Comparison of ENCODE assay signal across 20 cellular contexts in the genomic region with DNA sequence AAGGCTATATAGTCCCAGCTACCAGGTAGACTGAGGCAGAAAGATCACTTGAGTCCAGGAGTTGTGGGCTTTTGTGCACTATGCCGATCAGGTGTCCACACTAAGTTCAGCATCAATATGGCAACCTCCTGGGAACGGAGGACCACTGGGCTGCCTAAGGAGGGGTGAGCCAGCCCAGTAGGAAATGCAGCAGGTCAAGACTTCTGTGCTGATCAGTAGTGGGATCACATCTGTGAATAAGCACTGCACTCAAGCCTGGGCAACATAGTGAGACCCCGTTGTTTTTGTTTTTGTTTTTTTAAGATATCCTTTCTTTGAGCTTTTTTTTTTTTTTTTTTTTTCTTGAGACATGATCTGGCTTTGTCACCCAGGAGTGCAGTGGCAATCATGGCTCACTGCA.
A peak's percentile ranks its signal among the peaks of the same experiment; 100 is the strongest.
DNase-seq lines count a peak whose midpoint lies in the region; ATAC-seq and TF ChIP-seq lines count a peak whose summit lies in the region.
"Had no signal": no experiment of that assay in that cellular context is flagged by ENCODE, and none has a peak within 500 bp of the region (broad histone marks: within the 10 kb centered on the region; RNA-seq: fewer than 3 reads in every experiment).

No MANE protein-coding gene starts in this region.

- H3K36me3 ChIP-seq in adrenal gland (replicated peaks in 1 of 2) = no peaks in the 10 kb centered on the region

- H3K4me3 Mint-ChIP-seq in glutamatergic neuron (ENCODE audit: unreplicated experiment) = no peak overlapping the region
- H3K4me3 Mint-ChIP-seq: B cell; CD14-positive monocyte; CD4-positive, alpha-beta memory T cell; CD4-positive, CD25-positive, alpha-beta regulatory T cell; CD8-positive, alpha-beta memory T cell had no signal

- intact Hi-C loops in adrenal gland (cut with DNase I) = no loop called here

- no peak overlapping the region for H3K4me3 ChIP-seq in adrenal gland
- H3K4me3 ChIP-seq: A549; BLaER1 treated with 17β-estradiol and CSF1 and Interleukin-3, amounts not matched to agents 10 nM and 100 nM; GM12878 had no signal

- H3K9me3 ChIP-seq in adrenal gland (replicated peaks in 1 of 3) = no peaks in the 10 kb centered on the region
- H3K9me3 ChIP-seq: A549 had no signal

- WGBS in adrenal gland, 4 donors = 86 to 94% (median 91%) methylated on average over 3 of the region's 3 CpGs

- no peak for TF ChIP-seq CTCF in C4-2B (conservative IDR thresholded peaks at IDR 0.05)
- no peak for TF ChIP-seq CTCF in VCaP (conservative IDR thresholded peaks at IDR 0.05)
- TF ChIP-seq CTCF in adrenal gland (IDR thresholded peaks at IDR 0.05) = no peak
- no peak for TF ChIP-seq CTCF in glutamatergic neuron (IDR thresholded peaks at IDR 0.05; ENCODE audit: partially characterized antibody, unreplicated experiment)

- peaks cover 5% of the 10 kb centered on the region for H3K36me3 Mint-ChIP-seq in glutamatergic neuron (ENCODE audit: unreplicated experiment)
- H3K36me3 Mint-ChIP-seq: CD14-positive monocyte; CD4-positive, CD25-positive, alpha-beta regulatory T cell had no signal

- DNase-seq in adrenal gland (no peak), glutamatergic neuron (no peak), GDM1 (lab: John Stamatoyannopoulos, UW) (no peak), D341Med (ENCODE audit: low spot score) (no peak), cerebellar nuclear complex (lab: John Stamatoyannopoulos, UW) (no peak)
- DNase-seq: AML-193; CD4-positive, alpha-beta memory T cell; CD4-positive, CD25-positive, alpha-beta regulatory T cell; CD8-positive, alpha-beta memory T cell; COR-L47; DMS79 treated with DMSO at 0.1 percent for 48 hours had no signal

- no peak for TF ChIP-seq POLR2A in adrenal gland (IDR thresholded peaks at IDR 0.05)

- H3K4me1 Mint-ChIP-seq in glutamatergic neuron (ENCODE audit: low read depth, unreplicated experiment) = no peaks in the 10 kb centered on the region
- H3K4me1 Mint-ChIP-seq: B cell; CD14-positive monocyte; CD4-positive, alpha-beta memory T cell; CD4-positive, CD25-positive, alpha-beta regulatory T cell; CD8-positive, alpha-beta memory T cell had no signal

- peaks cover 29% of the 10 kb centered on the region for H3K9me3 Mint-ChIP-seq in glutamatergic neuron (ENCODE audit: unreplicated experiment)
- H3K9me3 Mint-ChIP-seq: CD4-positive, CD25-positive, alpha-beta regulatory T cell had no signal

- peaks cover 17% of the 10 kb centered on the region for H3K27me3 Mint-ChIP-seq in glutamatergic neuron (ENCODE audit: unreplicated experiment)
- H3K27me3 Mint-ChIP-seq: B cell; CD4-positive, alpha-beta memory T cell; CD8-positive, alpha-beta memory T cell had no signal

- H3K27ac ChIP-seq in C4-2B (peak overlapping the region; percentile 33; the same call in 1 of the 2 replicates), VCaP (peak overlapping the region; percentile 61), adrenal gland (peak overlapping the region in 4 of 5 donors; percentile 19 to 84 (median 28))
- H3K27ac ChIP-seq: 22Rv1; A549; BLaER1 treated with 17β-estradiol and CSF1 and Interleukin-3, amounts not matched to agents 10 nM and 100 nM had no signal

- ATAC-seq in GM21390 (IDR thresholded peaks at IDR 0.05; ENCODE audit: unreplicated experiment) = no peak
- ATAC-seq: A549, GM12878 had no signal

- no peaks in the 10 kb centered on the region for H3K27me3 ChIP-seq in adrenal gland
- H3K27me3 ChIP-seq: BLaER1 treated with 17β-estradiol and CSF1 and Interleukin-3, amounts not matched to agents 10 nM and 100 nM had no signal

- H3K27ac Mint-ChIP-seq in glutamatergic neuron (ENCODE audit: unreplicated experiment) = peak overlapping the region; percentile 17
- H3K27ac Mint-ChIP-seq: B cell; CD14-positive monocyte; CD4-positive, alpha-beta memory T cell had no signal

- H3K4me1 ChIP-seq in adrenal gland (replicated peaks in 1 of 2) = peaks cover 25 to 44% of the 10 kb centered on the region in 2 donors
- H3K4me1 ChIP-seq: A549 had no signal
